ENCODE assay signal across 11 cellular contexts in the genomic region with DNA sequence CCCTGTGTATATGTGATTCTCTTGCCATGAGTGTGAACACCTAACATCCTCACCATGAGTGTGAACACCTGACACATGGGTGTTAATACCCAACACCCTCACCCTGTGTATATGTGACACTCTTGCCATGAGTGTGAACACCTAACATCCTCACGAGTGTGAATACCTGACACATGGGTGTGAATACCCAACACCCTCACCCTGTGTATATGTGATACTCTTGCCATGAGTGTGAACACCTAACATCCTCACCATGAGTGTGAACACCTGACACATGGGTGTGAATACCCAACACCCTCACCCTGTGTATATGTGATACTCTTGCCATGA. TPM values are rescaled to one million over a fixed set of nuclear protein-coding genes. Genes with fewer than 3 reads are reported as not detected.
"Had no signal": no experiment of that assay in that cellular context is flagged by ENCODE, and none has a peak within 500 bp of the region (broad histone marks: within the 10 kb centered on the region; RNA-seq: fewer than 3 reads in every experiment).

No MANE protein-coding gene starts in this region.

RNA-seq across cellular contexts. Expression of a gene that starts 28.1 kb away (rescaled TPM):
- total RNA-seq: activated naive CD4-positive, alpha-beta T cell treated with anti-CD3 and anti-CD28 coated beads for 36 hours; activated naive CD8-positive, alpha-beta T cell treated with anti-CD3 and anti-CD28 coated beads for 36 hours; activated naive CD8-positive, alpha-beta T cell treated with anti-CD3 and anti-CD28 coated beads, Interleukin-2, amount 10 ng/mL, durations not matched to agents 7 days and 5 days; activated T-cell treated with anti-CD3 and anti-CD28 coated beads, Interleukin-2, amount 50 U/mL, for 4 hours; activated T-cell treated with anti-CD3 and anti-CD28 coated beads, Interleukin-2, amount 50 U/mL, for 72 hours; activated T-helper 1 cell treated with anti-CD3 and anti-CD28 coated beads, Interleukin-12 subunit alpha, Interleukin-12 subunit beta, Interleukin-2, Interleukin-4 antibody, amounts not matched to agents 30 ng/mL and 10 ng/mL and 1 ng/mL, durations not matched to agents 14 hours and 24 hours and 36 hours; activated T-helper 17 cell treated with anti-CD3 and anti-CD28 coated beads, Interleukin-2, amount 50 U/mL, for 72 hours; activated T-helper 2 cell treated with anti-CD3 and anti-CD28 coated beads, Interferon-gamma antibody, Interleukin-2, Interleukin-4, amounts not matched to agents 10 μg/mL and 5 μg/mL and 100 μg/mL, durations not matched to agents 14 hours and 24 hours and 36 hours; ascending aorta; bronchial epithelial cell; cardiac septum had no signal
